Comparison of ENCODE assay signal across 7 cellular contexts in genomic region chr15:58404020-58404419, GRCh38. TPM values are rescaled to one million over a fixed set of nuclear protein-coding genes. Genes with fewer than 3 reads are reported as not detected.
"Had no signal": no experiment of that assay in that cellular context is flagged by ENCODE, and none has a peak within 500 bp of the region (broad histone marks: within the 10 kb centered on the region; RNA-seq: fewer than 3 reads in every experiment).

No MANE protein-coding gene starts in this region.

- H3K27ac Mint-ChIP-seq: IgD-negative memory B cell had no signal

- DNase-seq: IMR-90, KBM-7, KG1 had no signal

- FAIRE-seq: HTR-8/SVneo had no signal

- H3K27me3 Mint-ChIP-seq: IgD-negative memory B cell had no signal

- H3K27ac ChIP-seq: HL-60 had no signal

- H3K36me3 Mint-ChIP-seq: IgD-negative memory B cell had no signal

- H3K4me3 Mint-ChIP-seq: IgD-negative memory B cell had no signal

RNA-seq across cellular contexts. Expression of gene LIPC, which starts 27.8 kb away (rescaled TPM):
- total RNA-seq: HT-29, IMR-90 had no signal
